15 cellular contexts compared by ENCODE assay signal in genomic region chr5:135100011-135100410, GRCh38.
A peak's percentile ranks its signal among the peaks of the same experiment; 100 is the strongest.
DNase-seq lines count a peak whose midpoint lies in the region; TF ChIP-seq lines count a peak whose summit lies in the region.
"Had no signal": no experiment of that assay in that cellular context is flagged by ENCODE, and none has a peak within 500 bp of the region (broad histone marks: within the 10 kb centered on the region; RNA-seq: fewer than 3 reads in every experiment).

No MANE protein-coding gene starts in this region.

- no peaks in the 10 kb centered on the region for H3K36me3 ChIP-seq in Peyer's patch
- H3K36me3 ChIP-seq in esophagus (ENCODE audit: control insufficient read depth in 2 of 2, insufficient read depth in 2 of 2, low read length in 1 of 2): no peaks in the 10 kb centered on the region
- no peaks in the 10 kb centered on the region for H3K36me3 ChIP-seq in liver (ENCODE audit: control insufficient read depth in 4 of 4, insufficient read depth in 3 of 4, low read depth in 1 of 4, low read length in 3 of 4)
- H3K36me3 ChIP-seq in thyroid gland: no peaks in the 10 kb centered on the region
- H3K36me3 ChIP-seq: BE2C had no signal

- intact Hi-C loops in thyroid gland (cut with DNase I): no loop called here

- DNase-seq in Peyer's patch: peak in 2 of 3 donors; percentile 9 to 29
- peak; percentile 66 to 79 for DNase-seq in thyroid gland
- no peak for DNase-seq in D341Med (ENCODE audit: low spot score)
- DNase-seq in NK-92 treated with Interleukin-12 subunit alpha and Interleukin-12 subunit beta, amount 100 ng/mL, for 24 hours (lab: John Stamatoyannopoulos, UW): no peak
- DNase-seq in NCI-H1436 treated with DMSO at 0.1 percent for 48 hours (lab: John Stamatoyannopoulos, UW): no peak
- DNase-seq: BE2C; Caco-2; CD8-positive, alpha-beta memory T cell; DMS53; GF-D8 had no signal

- no peak for TF ChIP-seq RAD21 in liver (IDR thresholded peaks at IDR 0.05)

- H3K4me3 ChIP-seq in Peyer's patch (no peak overlapping the region), esophagus (ENCODE audit: low read depth in 1 of 2, low read length in 2 of 2) (no peak overlapping the region), liver (ENCODE audit: low read depth in 1 of 3, low read length in 3 of 3) (no peak overlapping the region), thyroid gland (replicated peaks in 1 of 3) (no peak overlapping the region)
- H3K4me3 ChIP-seq: A549 had no signal

- H3K9me3 ChIP-seq in Peyer's patch: no peaks in the 10 kb centered on the region
- no peaks in the 10 kb centered on the region for H3K9me3 ChIP-seq in esophagus (ENCODE audit: control insufficient read depth in 2 of 2, insufficient read depth in 1 of 2, low read depth in 1 of 2, low read length in 1 of 2)
- H3K9me3 ChIP-seq in liver (ENCODE audit: control insufficient read depth in 4 of 4, low read length in 3 of 4): no peaks in the 10 kb centered on the region
- no peaks in the 10 kb centered on the region for H3K9me3 ChIP-seq in thyroid gland
- H3K9me3 ChIP-seq: A549, BE2C, Caco-2 had no signal

- no peaks in the 10 kb centered on the region for H3K4me1 ChIP-seq in Peyer's patch
- H3K4me1 ChIP-seq in esophagus (ENCODE audit: control insufficient read depth in 2 of 2, insufficient read depth in 2 of 2, low read length in 1 of 2): peaks cover 8 to 14% of the 10 kb centered on the region in 2 donors
- peaks cover 0 to 7% (median 2%) of the 10 kb centered on the region in 4 donors for H3K4me1 ChIP-seq in liver (ENCODE audit: control insufficient read depth in 4 of 4, insufficient read depth in 4 of 4, low read length in 3 of 4)
- H3K4me1 ChIP-seq in thyroid gland: peaks cover 0 to 5% of the 10 kb centered on the region in 2 donors
- H3K4me1 ChIP-seq: A549, BE2C had no signal

- H3K27me3 ChIP-seq in Peyer's patch: no peaks in the 10 kb centered on the region
- no peaks in the 10 kb centered on the region for H3K27me3 ChIP-seq in esophagus (ENCODE audit: control insufficient read depth in 1 of 2, insufficient read depth in 2 of 2, low read length in 2 of 2)
- H3K27me3 ChIP-seq in liver (ENCODE audit: control insufficient read depth in 4 of 4, insufficient read depth in 4 of 4, low read length in 3 of 4): no peaks in the 10 kb centered on the region
- H3K27me3 ChIP-seq in thyroid gland: no peaks in the 10 kb centered on the region
- H3K27me3 ChIP-seq: BE2C had no signal

- no peak for TF ChIP-seq POLR2A in Peyer's patch (IDR thresholded peaks at IDR 0.05)
- TF ChIP-seq POLR2A in thyroid gland (IDR thresholded peaks at IDR 0.05): no peak

- TF ChIP-seq CTCF in Peyer's patch (IDR thresholded peaks at IDR 0.05): no peak
- TF ChIP-seq CTCF in liver (IDR thresholded peaks at IDR 0.05; ENCODE audit: low read depth, low read length, missing input control): no peak
- no peak for TF ChIP-seq CTCF in thyroid gland (IDR thresholded peaks at IDR 0.05)

- WGBS in esophagus, 2 donors: 67 to 76% methylated on average over 3 of the region's 3 CpGs
- 37% methylated on average over 3 of the region's 3 CpGs for WGBS in liver
- WGBS in thyroid gland, 2 donors: 21 to 34% methylated on average over 3 of the region's 3 CpGs

- H3K9ac ChIP-seq in liver (ENCODE audit: low read depth in 1 of 2, low read length in 2 of 2): no peak overlapping the region

- H3K27ac ChIP-seq in Peyer's patch (no peak overlapping the region), esophagus (ENCODE audit: low read depth in 2 of 2, low read length in 1 of 2) (peak overlapping the region; percentile 21 to 33), liver (ENCODE audit: low read depth in 1 of 2, low read length in 2 of 2) (no peak overlapping the region), thyroid gland (no peak overlapping the region)
- H3K27ac ChIP-seq: A549, C4-2B, HL-60 had no signal

TF ChIP-seq in liver, 16 proteins besides CTCF, POLR2A, EP300 and RAD21:
- TF ChIP-seq RXRA (IDR thresholded peaks at IDR 0.05) (peak; percentile 84 to 96), TAF1 (conservative IDR thresholded peaks at IDR 0.05) (no peak), HNF4A (conservative IDR thresholded peaks at IDR 0.05) (peak; percentile 29 to 57), JUND (IDR thresholded peaks at IDR 0.05) (no peak), SP1 (IDR thresholded peaks at IDR 0.05) (peak; percentile 45), NR2F2 (IDR thresholded peaks at IDR 0.05) (peak; percentile 68)

Comparison
In these comparisons a context has a peak if more than half of its experiments do, and no peak if none do; other contexts are left out.
1. DNase-seq: peak in Peyer's patch (2 of 3) and thyroid gland (2 of 2); none in D341Med (single experiment), NK-92 treated with Interleukin-12 subunit alpha and Interleukin-12 subunit beta, amount 100 ng/mL, for 24 hours (single experiment) and NCI-H1436 treated with DMSO at 0.1 percent for 48 hours (single experiment).
2. H3K27ac ChIP-seq: peak in esophagus (2 of 2); none in Peyer's patch (0 of 4), liver (0 of 2) and thyroid gland (0 of 3).